9 cellular contexts compared by ENCODE assay signal in genomic region chr22:41425704-41426365, GRCh38. TPM values are rescaled to one million over a fixed set of nuclear protein-coding genes. Genes with fewer than 3 reads are reported as not detected.
DNase-seq lines count a peak whose midpoint lies in the region; FAIRE-seq and TF ChIP-seq lines count a peak whose summit lies in the region.
"Had no signal": no experiment of that assay in that cellular context is flagged by ENCODE, and none has a peak within 500 bp of the region (broad histone marks: within the 10 kb centered on the region; RNA-seq: fewer than 3 reads in every experiment).

No MANE protein-coding gene starts in this region.

- no peak overlapping the region for H2AK5ac ChIP-seq in mesendoderm (ENCODE audit: low read length)

- H3K9me3 Mint-ChIP-seq in astrocyte (ENCODE audit: unreplicated experiment) (no peaks in the 10 kb centered on the region), type B pancreatic cell (no peaks in the 10 kb centered on the region)

- H4K20me1 ChIP-seq in astrocyte (ENCODE audit: insufficient read depth, low read length): no peaks in the 10 kb centered on the region

- H3K27ac Mint-ChIP-seq in astrocyte (ENCODE audit: unreplicated experiment): no peak overlapping the region
- peak overlapping the region; percentile 41 for H3K27ac Mint-ChIP-seq in type B pancreatic cell

- H3K79me1 ChIP-seq in mesendoderm (ENCODE audit: low read length): no peaks in the 10 kb centered on the region

- no peaks in the 10 kb centered on the region for H3K4me1 ChIP-seq in astrocyte (ENCODE audit: insufficient read depth, low read length)
- no peaks in the 10 kb centered on the region for H3K4me1 ChIP-seq in mesendoderm (ENCODE audit: control insufficient read depth, low read depth, low read length)

- no peak overlapping the region for H3K4ac ChIP-seq in mesendoderm (ENCODE audit: low read depth, low read length)

- H3K36me3 Mint-ChIP-seq in astrocyte (ENCODE audit: low read depth, unreplicated experiment) (peaks cover 11% of the 10 kb centered on the region), type B pancreatic cell (peaks cover 10% of the 10 kb centered on the region)

- H3K4me3 ChIP-seq in astrocyte (ENCODE audit: insufficient read depth, low read depth, low read length) (no peak overlapping the region), mesendoderm (ENCODE audit: low read length) (no peak overlapping the region)

- H3K27ac ChIP-seq in astrocyte (ENCODE audit: low read depth, low read length): no peak overlapping the region
- no peak overlapping the region for H3K27ac ChIP-seq in mesendoderm (ENCODE audit: low read depth, low read length)

- no peaks in the 10 kb centered on the region for H3K9me3 ChIP-seq in astrocyte (ENCODE audit: insufficient read depth, low read depth, low read length)

- H3K56ac ChIP-seq in mesendoderm (ENCODE audit: low read length): no peak overlapping the region

- H2BK15ac ChIP-seq in mesendoderm (replicated peaks; ENCODE audit: low read depth): no peak overlapping the region

- no peak overlapping the region for H2AFZ ChIP-seq in astrocyte (ENCODE audit: low read depth, low read length)

- peak; percentile 52 for DNase-seq in stimulated activated CD4-positive, alpha-beta T cell treated with anti-CD3 and anti-CD28 coated beads, Interleukin-1b, Interleukin-23, amount 100 ng/mL, for 48 hours
- DNase-seq in stimulated activated CD4-positive, alpha-beta T cell treated with anti-CD3 and anti-CD28 coated beads, Interleukin-2, amount 100 ng/mL, for 48 hours: no peak
- DNase-seq in astrocyte (ENCODE audit: low read depth): no peak
- no peak for DNase-seq in type B pancreatic cell (ENCODE audit: extremely low spot score, unreplicated experiment)
- DNase-seq in iPS-NIHi7 (ENCODE audit: extremely low spot score): no peak
- DNase-seq in mesendoderm: no peak
- DNase-seq: KG1, kidney, NCI-H524 treated with DMSO at 0.1 percent for 48 hours had no signal

- H3K79me2 ChIP-seq in astrocyte (ENCODE audit: insufficient read depth, low read length) (no peaks in the 10 kb centered on the region), mesendoderm (ENCODE audit: control insufficient read depth, insufficient read depth, low read length) (no peaks in the 10 kb centered on the region)

- H3K36me3 ChIP-seq in astrocyte (ENCODE audit: insufficient read depth, low read length) (no peaks in the 10 kb centered on the region), mesendoderm (ENCODE audit: control insufficient read depth, insufficient read depth, low read length) (no peaks in the 10 kb centered on the region)

- no peak overlapping the region for H2BK120ac ChIP-seq in mesendoderm (ENCODE audit: low read depth, low read length)

- FAIRE-seq in astrocyte (lab: Jason Lieb, UNC): no peak
- FAIRE-seq: kidney had no signal

- TF ChIP-seq CTCF in astrocyte (IDR thresholded peaks at IDR 0.05; ENCODE audit: insufficient read depth, low read depth, low read length) (no peak), type B pancreatic cell (conservative IDR thresholded peaks at IDR 0.05) (no peak)

- no peak overlapping the region for H2BK5ac ChIP-seq in mesendoderm (ENCODE audit: low read length)

- H3K18ac ChIP-seq in mesendoderm (ENCODE audit: low read length): no peak overlapping the region

- no peak overlapping the region for H3K9ac ChIP-seq in astrocyte (ENCODE audit: low read length)
- H3K9ac ChIP-seq in mesendoderm (ENCODE audit: low read length): no peak overlapping the region

- no peaks in the 10 kb centered on the region for H3K27me3 Mint-ChIP-seq in astrocyte (ENCODE audit: low read depth, unreplicated experiment)
- H3K27me3 Mint-ChIP-seq in type B pancreatic cell: no peaks in the 10 kb centered on the region

- no CpG with 5 or more reads among the region's 8 CpGs for WGBS in mesendoderm (ENCODE audit: extremely low coverage, insufficient coverage, low lambda C conversion rate)

- H3K27me3 ChIP-seq in astrocyte (ENCODE audit: insufficient read depth, low read length): no peaks in the 10 kb centered on the region
- H3K27me3 ChIP-seq in mesendoderm (ENCODE audit: insufficient read depth, low read length, poor library complexity): no peaks in the 10 kb centered on the region

- H4K8ac ChIP-seq in mesendoderm (ENCODE audit: low read depth, low read length): no peak overlapping the region

- no peak overlapping the region for H3K23ac ChIP-seq in mesendoderm (ENCODE audit: low read length)

- peak overlapping the region; percentile 42 for H3K4me3 Mint-ChIP-seq in astrocyte (ENCODE audit: unreplicated experiment)
- H3K4me3 Mint-ChIP-seq in type B pancreatic cell: no peak overlapping the region

- no peak overlapping the region for H4K5ac ChIP-seq in mesendoderm (ENCODE audit: low read length)

- H3K4me2 ChIP-seq in astrocyte (ENCODE audit: low read length): no peak overlapping the region
- H3K4me2 ChIP-seq in mesendoderm (ENCODE audit: low read length): no peak overlapping the region

- H3K4me1 Mint-ChIP-seq in astrocyte (ENCODE audit: low read depth, unreplicated experiment) (peaks cover 6% of the 10 kb centered on the region), type B pancreatic cell (ENCODE audit: unreplicated experiment) (no peaks in the 10 kb centered on the region)

RNA-seq across cellular contexts. Expression of gene TOB2, which starts 20.8 kb away (rescaled TPM):
- total RNA-seq in astrocyte (48.1 and 54.6 TPM in 2 replicates), type B pancreatic cell (ENCODE audit: low replicate concordance) (47.4 and 54.5 TPM in 2 replicates)
- 23.7 TPM for polyA plus RNA-seq in mesendoderm (2013, experiment 1 of 2)
- polyA plus RNA-seq in mesendoderm (2013, experiment 2 of 2): 25.4 TPM

RNA-seq across cellular contexts. Expression of gene PHF5A, which starts 42.7 kb away (rescaled TPM):
- total RNA-seq in astrocyte (25.3 and 30.9 TPM in 2 replicates), type B pancreatic cell (ENCODE audit: low replicate concordance) (38.2 and 54.8 TPM in 2 replicates)
- polyA plus RNA-seq in mesendoderm (2013, experiment 1 of 2): 112 TPM
- 109 TPM for polyA plus RNA-seq in mesendoderm (2013, experiment 2 of 2)

RNA-seq across cellular contexts. Expression of gene ACO2, which starts 43.1 kb away (rescaled TPM):
- total RNA-seq in astrocyte (67.2 and 73.7 TPM in 2 replicates), type B pancreatic cell (ENCODE audit: low replicate concordance) (107 and 142 TPM in 2 replicates)
- polyA plus RNA-seq in mesendoderm (2013, experiment 1 of 2): 33.3 TPM
- polyA plus RNA-seq in mesendoderm (2013, experiment 2 of 2): 33.1 TPM

RNA-seq across cellular contexts. Expression of gene TEF, which starts 44.1 kb away (rescaled TPM):
- total RNA-seq in astrocyte: 5.9 and 6.3 TPM in 2 replicates
- total RNA-seq in type B pancreatic cell (ENCODE audit: low replicate concordance): 10.5 TPM in 2 replicates
- 1.4 TPM for polyA plus RNA-seq in mesendoderm (2013, experiment 1 of 2)
- polyA plus RNA-seq in mesendoderm (2013, experiment 2 of 2): 1.2 TPM
